24 cellular contexts compared by ENCODE assay signal in genomic region chr7:79403451-79403850, GRCh38. TPM values are rescaled to one million over a fixed set of nuclear protein-coding genes. Genes with fewer than 3 reads are reported as not detected.
A peak's percentile ranks its signal among the peaks of the same experiment; 100 is the strongest.
DNase-seq lines count a peak whose midpoint lies in the region; ATAC-seq, FAIRE-seq and TF ChIP-seq lines count a peak whose summit lies in the region.
"Had no signal": no experiment of that assay in that cellular context is flagged by ENCODE, and none has a peak within 500 bp of the region (broad histone marks: within the 10 kb centered on the region; RNA-seq: fewer than 3 reads in every experiment).

No MANE protein-coding gene starts in this region.

- intact Hi-C loops in left ventricle myocardium inferior (cut with micrococcal nuclease) = no loop called here
- intact Hi-C loops in heart left ventricle (cut with DNase I) = no loop called here
- intact Hi-C loops in dorsolateral prefrontal cortex (cut with DNase I) = no loop called here
- intact Hi-C loops in thyroid gland (cut with DNase I) = no loop called here

- no peaks in the 10 kb centered on the region for H3K36me3 ChIP-seq in left ventricle myocardium inferior
- H3K36me3 ChIP-seq in heart left ventricle = no peaks in the 10 kb centered on the region
- no peaks in the 10 kb centered on the region for H3K36me3 ChIP-seq in thyroid gland
- H3K36me3 ChIP-seq: BLaER1 treated with 17β-estradiol and CSF1 and Interleukin-3, amounts not matched to agents 10 nM and 100 nM; gastrocnemius medialis; HAP-1; left lung; stomach had no signal

- 65 to 83% (median 75%) methylated on average over 2 of the region's 2 CpGs for WGBS in heart left ventricle, 4 donors
- WGBS in thyroid gland, 2 donors = 67 to 84% methylated on average over 2 of the region's 2 CpGs

- ATAC-seq in heart left ventricle (no peak), left lobe of liver (peak; percentile 63)
- ATAC-seq: gastrocnemius medialis, left lung, T-helper 17 cell had no signal

- no peak for TF ChIP-seq POLR2A in heart left ventricle (IDR thresholded peaks at IDR 0.05)
- no peak for TF ChIP-seq POLR2A in thyroid gland (IDR thresholded peaks at IDR 0.05)
- TF ChIP-seq POLR2A in GM12891 (IDR thresholded peaks at IDR 0.05; ENCODE audit: low read depth, low read length) = no peak

- H3K27ac ChIP-seq in left ventricle myocardium inferior (replicated peaks) (peak overlapping the region; percentile 38), heart left ventricle (peak overlapping the region in 1 of 12 donors; percentile 6), dorsolateral prefrontal cortex (peak overlapping the region in 57 of 59 donors; percentile 4 to 95 (median 61)), thyroid gland (no peak overlapping the region)
- H3K27ac ChIP-seq: BLaER1 treated with 17β-estradiol and CSF1 and Interleukin-3, amounts not matched to agents 10 nM and 100 nM; gastrocnemius medialis; left lung; stomach had no signal

- H3K9me3 ChIP-seq in left ventricle myocardium inferior (replicated peaks) = no peaks in the 10 kb centered on the region
- no peaks in the 10 kb centered on the region for H3K9me3 ChIP-seq in heart left ventricle
- no peaks in the 10 kb centered on the region for H3K9me3 ChIP-seq in thyroid gland
- H3K9me3 ChIP-seq: BLaER1 treated with 17β-estradiol and CSF1 and Interleukin-3, amounts not matched to agents 10 nM and 100 nM; gastrocnemius medialis; HAP-1; left lung; stomach had no signal

- no peaks in the 10 kb centered on the region for H3K27me3 ChIP-seq in left ventricle myocardium inferior (ENCODE audit: low read depth)
- H3K27me3 ChIP-seq in heart left ventricle = no peaks in the 10 kb centered on the region
- no peaks in the 10 kb centered on the region for H3K27me3 ChIP-seq in dorsolateral prefrontal cortex
- no peaks in the 10 kb centered on the region for H3K27me3 ChIP-seq in thyroid gland
- H3K27me3 ChIP-seq: BLaER1 treated with 17β-estradiol and CSF1 and Interleukin-3, amounts not matched to agents 10 nM and 100 nM; gastrocnemius medialis; left lung; stomach had no signal

- no peak for DNase-seq in left ventricle myocardium inferior
- DNase-seq in heart left ventricle = no peak
- no peak for DNase-seq in dorsolateral prefrontal cortex
- no peak for DNase-seq in left lobe of liver (ENCODE audit: low spot score)
- peak; percentile 71 for DNase-seq in superior temporal gyrus (ENCODE audit: extremely low spot score)
- DNase-seq in thyroid gland = no peak
- no peak for DNase-seq in GM12891 (ENCODE audit: insufficient read length, low spot score)
- no peak for DNase-seq in germinal center (ENCODE audit: low spot score)
- DNase-seq: activated CD4-positive, alpha-beta T cell treated with anti-CD3 and anti-CD28 coated beads, Interleukin-2, amount 50 U/mL, for 1 hour; activated CD8-positive, alpha-beta memory T cell treated with anti-CD3 and anti-CD28 coated beads, Interleukin-2, amount 50 U/mL, for 4 hours; activated effector memory CD4-positive, alpha-beta T cell treated with anti-CD3 and anti-CD28 coated beads, Interleukin-2, amount 50 U/mL, for 16 hours; amygdala; endodermal cell; gastrocnemius medialis; left lung; NCI-H146; NCI-H774; occipital lobe; stimulated activated CD4-positive, alpha-beta T cell treated with anti-CD3 and anti-CD28 coated beads, Interleukin-4, amount 100 ng/mL, for 24 hours; stomach; T-helper 17 cell had no signal

- H3K4me1 ChIP-seq in left ventricle myocardium inferior (peaks cover 56% of the 10 kb centered on the region), heart left ventricle (peaks cover 0 to 58% (median 9%) of the 10 kb centered on the region in 12 donors), thyroid gland (no peaks in the 10 kb centered on the region)
- H3K4me1 ChIP-seq: BLaER1 treated with 17β-estradiol and CSF1 and Interleukin-3, amounts not matched to agents 10 nM and 100 nM; gastrocnemius medialis; HAP-1 had no signal

- TF ChIP-seq CTCF in left ventricle myocardium inferior (IDR thresholded peaks at IDR 0.05; ENCODE audit: borderline replicate concordance) = no peak
- no peak for TF ChIP-seq CTCF in heart left ventricle (IDR thresholded peaks at IDR 0.05)
- TF ChIP-seq CTCF in dorsolateral prefrontal cortex (IDR thresholded peaks at IDR 0.05 in 54 of 56, conservative IDR thresholded peaks at IDR 0.05 in 2 of 56; ENCODE audit: low read depth in 1 of 56, partially characterized antibody in 56 of 56) = no peak
- no peak for TF ChIP-seq CTCF in thyroid gland (IDR thresholded peaks at IDR 0.05)

- no peak for FAIRE-seq in GM12891 (lab: Jason Lieb, UNC)
- FAIRE-seq: A204.1 had no signal

- H3K4me3 ChIP-seq in left ventricle myocardium inferior = no peak overlapping the region
- no peak overlapping the region for H3K4me3 ChIP-seq in heart left ventricle
- peak overlapping the region in 1 of 59 donors; percentile 11 for H3K4me3 ChIP-seq in dorsolateral prefrontal cortex
- no peak overlapping the region for H3K4me3 ChIP-seq in thyroid gland (replicated peaks in 1 of 3)
- H3K4me3 ChIP-seq: BLaER1 treated with 17β-estradiol and CSF1 and Interleukin-3, amounts not matched to agents 10 nM and 100 nM; gastrocnemius medialis; HAP-1; left lung; stomach had no signal

TF ChIP-seq in GM12891, 5 proteins besides CTCF, POLR2A, EP300 and RAD21:
- TF ChIP-seq POU2F2 (IDR thresholded peaks at IDR 0.05; ENCODE audit: low read depth, low read length) = no peak
TF ChIP-seq in GM12891: peak in this region for 0.

RNA-seq across cellular contexts. Expression of gene MAGI2, which starts 50.0 kb away (rescaled TPM):
- 4.5 TPM for total RNA-seq in left ventricle myocardium inferior
- 1 to 10 TPM; 2.2 to 6.8 (median 4.3) TPM for total RNA-seq in heart left ventricle
- 1 to 10 TPM; 1.1 to 2.2 TPM for polyA plus RNA-seq in heart left ventricle
- 100 to 1,000 TPM; 157 to 311 (median 217) TPM for total RNA-seq in dorsolateral prefrontal cortex
- total RNA-seq in left lobe of liver = 2.9 TPM
- total RNA-seq in thyroid gland = 10 to 100 TPM; 20.7 to 31.1 (median 26.0) TPM
- polyA plus RNA-seq in GM12891 (2012; ENCODE audit: low read depth, missing spikeins) = 0.36 TPM

Comparison
In these comparisons a context has a peak if more than half of its experiments do, and no peak if none do; other contexts are left out.
1. H3K27ac ChIP-seq: peak in left ventricle myocardium inferior (single experiment) and dorsolateral prefrontal cortex (57 of 59); none in thyroid gland (0 of 3).
2. RNA of gene MAGI2, which starts 50.0 kb away (total RNA-seq): 157 to 311 TPM in dorsolateral prefrontal cortex; 20.7 to 31.1 TPM in thyroid gland, 4.5 TPM in left ventricle myocardium inferior (single experiment), 2.2 to 6.8 TPM in heart left ventricle and 2.9 TPM in left lobe of liver (single experiment); every median in the first group is over 4 times any median in the second.